Comparison of ENCODE assay signal across 9 cellular contexts in the genomic region with DNA sequence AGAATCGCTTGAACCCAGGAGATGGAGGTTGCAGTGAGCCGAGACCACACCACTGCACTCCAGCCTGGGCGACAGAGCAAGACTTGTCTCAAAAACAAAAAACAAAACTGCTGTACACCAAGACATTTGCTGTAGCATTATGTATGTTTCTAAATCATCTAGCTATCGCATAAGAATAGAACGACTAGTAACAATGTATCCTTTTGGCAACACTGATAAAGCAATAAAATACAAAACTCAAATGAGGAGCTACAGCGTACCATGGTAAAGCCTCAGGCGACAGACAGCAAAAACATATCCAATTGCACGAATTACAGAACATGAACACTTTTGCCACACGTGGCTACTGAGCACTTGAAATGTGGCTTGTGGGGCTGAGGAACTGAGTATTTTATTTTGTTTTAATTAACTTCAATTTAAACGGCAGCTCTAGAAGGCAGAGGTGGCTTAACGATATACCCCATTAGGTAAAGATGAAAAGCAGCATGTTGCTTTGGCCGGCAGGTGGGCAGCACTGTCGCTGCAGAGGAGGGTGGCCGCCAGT. TPM values are rescaled to one million over a fixed set of nuclear protein-coding genes. Genes with fewer than 3 reads are reported as not detected.
A peak's percentile ranks its signal among the peaks of the same experiment; 100 is the strongest.
DNase-seq lines count a peak whose midpoint lies in the region; ATAC-seq and TF ChIP-seq lines count a peak whose summit lies in the region.
"Had no signal": no experiment of that assay in that cellular context is flagged by ENCODE, and none has a peak within 500 bp of the region (broad histone marks: within the 10 kb centered on the region; RNA-seq: fewer than 3 reads in every experiment).

No MANE protein-coding gene starts in this region.

- no peak overlapping the region for H3K27ac ChIP-seq in stomach smooth muscle (ENCODE audit: low read length)

- peak overlapping the region; percentile 67 for H3K27ac Mint-ChIP-seq in T-helper 2 cell treated with Interferon-gamma antibody and Interleukin-4, amounts not matched to agents 5 μg/mL and 100 μg/mL, for 36 hours
- peak overlapping the region; percentile 92 for H3K27ac Mint-ChIP-seq in T-helper 17 cell

- H3K27me3 ChIP-seq in stomach smooth muscle (ENCODE audit: control insufficient read depth in 1 of 2, insufficient read depth in 2 of 2, low read length in 2 of 2), result no peaks in the 10 kb centered on the region

- H3K36me3 ChIP-seq in stomach smooth muscle (ENCODE audit: control insufficient read depth in 2 of 2, insufficient read depth in 2 of 2, low read length in 2 of 2), result peaks cover 13 to 21% of the 10 kb centered on the region in 2 donors

- no peaks in the 10 kb centered on the region for H3K9me3 ChIP-seq in T-helper 17 cell (ENCODE audit: control insufficient read depth, low read length, poor library complexity, severe bottlenecking)
- H3K9me3 ChIP-seq in stomach smooth muscle (ENCODE audit: control insufficient read depth in 2 of 2, low read length in 2 of 2), result no peaks in the 10 kb centered on the region

- DNase-seq in T-helper 2 cell treated with Interferon-gamma antibody and Interleukin-4, amounts not matched to agents 5 μg/mL and 100 μg/mL, for 36 hours (ENCODE audit: low spot score), result no peak
- no peak for DNase-seq in T-helper 2 cell
- no peak for DNase-seq in T-helper 17 cell
- DNase-seq in foreskin fibroblast, result no peak
- DNase-seq: COR-L47 had no signal

- TF ChIP-seq CTCF in foreskin fibroblast (IDR thresholded peaks at IDR 0.05; ENCODE audit: low read depth, low read length), result no peak

- peaks cover 15% of the 10 kb centered on the region for H3K4me1 Mint-ChIP-seq in T-helper 2 cell treated with Interferon-gamma antibody and Interleukin-4, amounts not matched to agents 5 μg/mL and 100 μg/mL, for 36 hours (ENCODE audit: low read depth)
- peaks cover 27% of the 10 kb centered on the region for H3K4me1 Mint-ChIP-seq in T-helper 17 cell

- peak overlapping the region; percentile 0 to 20 for H3K9ac ChIP-seq in stomach smooth muscle (ENCODE audit: low read length in 2 of 2)

- no peaks in the 10 kb centered on the region for H3K27me3 Mint-ChIP-seq in T-helper 2 cell treated with Interferon-gamma antibody and Interleukin-4, amounts not matched to agents 5 μg/mL and 100 μg/mL, for 36 hours (ENCODE audit: low read depth)
- H3K27me3 Mint-ChIP-seq in T-helper 17 cell, result no peaks in the 10 kb centered on the region

- H3K4me3 ChIP-seq in foreskin fibroblast (ENCODE audit: low read depth in 1 of 2, low read length in 2 of 2), result peak overlapping the region; percentile 93 to 96
- peak overlapping the region; percentile 42 to 97 for H3K4me3 ChIP-seq in stomach smooth muscle (ENCODE audit: low read length in 2 of 2)

- H3K4me1 ChIP-seq in stomach smooth muscle (ENCODE audit: control insufficient read depth, insufficient read depth, low read length), result peaks cover 40% of the 10 kb centered on the region

- H3K4me3 Mint-ChIP-seq in T-helper 2 cell treated with Interferon-gamma antibody and Interleukin-4, amounts not matched to agents 5 μg/mL and 100 μg/mL, for 36 hours, result peak overlapping the region; percentile 100
- H3K4me3 Mint-ChIP-seq in T-helper 17 cell, result peak overlapping the region; percentile 94

- H3K9me3 Mint-ChIP-seq in T-helper 2 cell treated with Interferon-gamma antibody and Interleukin-4, amounts not matched to agents 5 μg/mL and 100 μg/mL, for 36 hours, result no peaks in the 10 kb centered on the region

- ATAC-seq in T-helper 17 cell (no peak), GM21528 (IDR thresholded peaks at IDR 0.05; ENCODE audit: low FRiP score, unreplicated experiment) (no peak), HG02981 (IDR thresholded peaks at IDR 0.05; ENCODE audit: unreplicated experiment) (no peak), GM21526 (IDR thresholded peaks at IDR 0.05; ENCODE audit: low FRiP score, unreplicated experiment) (no peak)

- H3K36me3 Mint-ChIP-seq in T-helper 2 cell treated with Interferon-gamma antibody and Interleukin-4, amounts not matched to agents 5 μg/mL and 100 μg/mL, for 36 hours (ENCODE audit: low read depth), result peaks cover 25% of the 10 kb centered on the region
- peaks cover 2% of the 10 kb centered on the region for H3K36me3 Mint-ChIP-seq in T-helper 17 cell (ENCODE audit: low read depth)

RNA-seq across cellular contexts. Expression of gene TUBGCP6, which starts 2.3 kb away (rescaled TPM):
- 100 to 1,000 TPM; 110 to 122 TPM for total RNA-seq in T-helper 17 cell

RNA-seq across cellular contexts. Expression of gene HDAC10, which starts 8.6 kb away (rescaled TPM):
- total RNA-seq in T-helper 17 cell, result 100 to 1,000 TPM in 1 of 2 donors, 10 to 100 TPM in 1; 95.5 to 105 TPM

RNA-seq across cellular contexts. Expression of gene MAPK12, which starts 19.0 kb away (rescaled TPM):
- 1 to 10 TPM; 1.7 to 1.9 TPM for total RNA-seq in T-helper 17 cell

RNA-seq across cellular contexts. Expression of gene MAPK11, which starts 27.7 kb away (rescaled TPM):
- total RNA-seq in T-helper 17 cell, result 10 to 100 TPM; 13.2 to 14.4 TPM

RNA-seq across cellular contexts. Expression of gene SELENOO, which starts 41.7 kb away (rescaled TPM):
- 10 to 100 TPM; 27.4 to 29.5 TPM for total RNA-seq in T-helper 17 cell
